In the genomic region with DNA sequence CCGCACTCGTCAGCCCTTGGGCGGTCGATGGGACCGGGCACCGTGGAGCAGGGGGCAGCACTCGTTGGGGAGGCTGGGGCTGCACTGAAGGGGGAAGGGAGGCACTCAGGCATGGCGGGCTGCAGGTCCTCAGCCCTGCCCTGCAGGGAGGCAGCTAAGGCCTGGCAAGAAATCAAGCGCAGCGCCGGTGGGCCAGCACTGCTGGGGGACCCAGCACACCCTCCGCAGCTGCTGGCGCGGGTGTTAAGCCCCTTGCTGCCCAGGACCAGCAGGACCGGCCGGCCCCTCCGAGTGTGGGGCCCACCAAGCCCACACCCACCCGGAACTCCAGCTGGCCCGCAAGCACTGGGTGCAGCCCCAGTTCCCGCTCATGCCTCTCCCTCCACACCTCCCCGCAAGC, we compare ENCODE assay signal across 8 cellular contexts.
"Had no signal": no experiment of that assay in that cellular context is flagged by ENCODE, and none has a peak within 500 bp of the region (broad histone marks: within the 10 kb centered on the region; RNA-seq: fewer than 3 reads in every experiment).

No MANE protein-coding gene starts in this region.

- H3K27ac Mint-ChIP-seq: GM23338, H9, HFFc6 had no signal

- H3K4me3 ChIP-seq: GM23248, GM23338, HAP-1 had no signal

- H3K4me3 Mint-ChIP-seq: GM23338, H9, HFFc6 had no signal

- H3K9me3 ChIP-seq: HAP-1 had no signal

- H3K27ac ChIP-seq: GM23248 had no signal

- DNase-seq: GM23248, GOT3, H7, H9, HCEC 1CT, HFFc6 had no signal

- H3K36me3 ChIP-seq: HAP-1 had no signal
